In genomic region chr9:16670791-16671190, GRCh38 we compare ENCODE assay signal across 19 cellular contexts.
A peak's percentile ranks its signal among the peaks of the same experiment; 100 is the strongest.
DNase-seq lines count a peak whose midpoint lies in the region; ATAC-seq, FAIRE-seq and TF ChIP-seq lines count a peak whose summit lies in the region.
"Had no signal": no experiment of that assay in that cellular context is flagged by ENCODE, and none has a peak within 500 bp of the region (broad histone marks: within the 10 kb centered on the region; RNA-seq: fewer than 3 reads in every experiment).

No MANE protein-coding gene starts in this region.

- no peaks in the 10 kb centered on the region for H3K23me2 ChIP-seq in H1 (ENCODE audit: low read depth, low read length)

- H4K8ac ChIP-seq in H1 (ENCODE audit: extremely low read depth, insufficient read depth, low read length) (no peak overlapping the region), mesendoderm (ENCODE audit: low read depth, low read length) (no peak overlapping the region)

- H3K14ac ChIP-seq in H1 (ENCODE audit: insufficient read length), result no peak overlapping the region

- H3K36me3 ChIP-seq in ACC112 (ENCODE audit: insufficient read depth, low read length), result no peaks in the 10 kb centered on the region
- no peaks in the 10 kb centered on the region for H3K36me3 ChIP-seq in H1 (ENCODE audit: control insufficient read depth in 2 of 4, insufficient read depth in 4 of 4, low read length in 3 of 4)
- no peaks in the 10 kb centered on the region for H3K36me3 ChIP-seq in mesendoderm (ENCODE audit: control insufficient read depth, insufficient read depth, low read length)
- H3K36me3 ChIP-seq: BE2C had no signal

- no peak overlapping the region for H2BK15ac ChIP-seq in H1 (ENCODE audit: low read length)
- no peak overlapping the region for H2BK15ac ChIP-seq in mesendoderm (replicated peaks; ENCODE audit: low read depth)

- H3K4me3 ChIP-seq in ACC112 (ENCODE audit: low read depth, low read length), result 0 out of 2 replicates have a peak overlapping the region, but pooled peaks have one; percentile 0
- H3K4me3 ChIP-seq in H1 (ENCODE audit: extremely low read depth in 1 of 4, insufficient read depth in 2 of 4, low read depth in 3 of 4, low read length in 4 of 4), result no peak overlapping the region
- no peak overlapping the region for H3K4me3 ChIP-seq in mesendoderm (ENCODE audit: low read length)
- H3K4me3 ChIP-seq: K562 had no signal

- H3K4me1 ChIP-seq in ACC112 (ENCODE audit: control insufficient read depth, insufficient read depth, low read length, unreplicated experiment) (peaks cover 28% of the 10 kb centered on the region), H1 (replicated peaks in 1 of 4; ENCODE audit: control insufficient read depth in 3 of 4, insufficient read depth in 4 of 4, low read length in 3 of 4) (peaks cover 0 to 4% (median 0%) of the 10 kb centered on the region in 4 experiments; a peak in 1 of 7 replicates), mesendoderm (ENCODE audit: control insufficient read depth, low read depth, low read length) (peaks cover 3% of the 10 kb centered on the region)
- H3K4me1 ChIP-seq: BE2C had no signal

- DNase-seq in HFFc6 (no peak), H1 (ENCODE audit: low read depth in 1 of 2, low spot score in 2 of 2) (no peak), mesendoderm (peak; percentile 34), SIG-M5 (lab: John Stamatoyannopoulos, UW) (no peak), D721Med (ENCODE audit: insufficient read length, low spot score) (no peak)
- DNase-seq: 8988T; BE2C; CD4-positive, alpha-beta memory T cell; NCI-H2081; NCI-H510A; NCI-H774; OCI-M1 had no signal

- no peaks in the 10 kb centered on the region for H3K9me3 Mint-ChIP-seq in HFFc6

- POLR2A ChIA-PET in H1 (lab: Charles Lee; ENCODE audit: partially characterized antibody), result no interaction called here

- H3K79me2 ChIP-seq in ACC112 (ENCODE audit: control insufficient read depth, insufficient read depth, low read length, unreplicated experiment) (peaks cover 73% of the 10 kb centered on the region), H1 (ENCODE audit: control insufficient read depth in 1 of 2, insufficient read depth in 2 of 2, low read length in 2 of 2) (peaks cover 0 to 13% of the 10 kb centered on the region in 2 experiments; a peak in 2 of 4 replicates), mesendoderm (ENCODE audit: control insufficient read depth, insufficient read depth, low read length) (no peaks in the 10 kb centered on the region)

- H3K27ac ChIP-seq in ACC112 (ENCODE audit: low read depth, low read length), result peak overlapping the region; percentile 70
- H3K27ac ChIP-seq in H1 (ENCODE audit: low read depth, low read length), result no peak overlapping the region
- H3K27ac ChIP-seq in mesendoderm (ENCODE audit: low read depth, low read length), result no peak overlapping the region
- H3K27ac ChIP-seq: RWPE1 had no signal

- H3K56ac ChIP-seq in H1 (replicated peaks; ENCODE audit: insufficient read length, low read depth, low read length) (no peak overlapping the region), mesendoderm (ENCODE audit: low read length) (no peak overlapping the region)

- H3K4me2 ChIP-seq in H1 (ENCODE audit: insufficient read depth in 1 of 2, low read depth in 2 of 2, low read length in 2 of 2) (no peak overlapping the region), mesendoderm (ENCODE audit: low read length) (no peak overlapping the region)

- H3K79me1 ChIP-seq in H1 (ENCODE audit: low read depth, low read length) (no peaks in the 10 kb centered on the region), mesendoderm (ENCODE audit: low read length) (no peaks in the 10 kb centered on the region)

- H2AFZ ChIP-seq in ACC112 (ENCODE audit: low read length, unreplicated experiment), result no peak overlapping the region
- no peak overlapping the region for H2AFZ ChIP-seq in H1 (ENCODE audit: low read length)

- no peak overlapping the region for H2AK5ac ChIP-seq in H1 (ENCODE audit: low read depth, low read length)
- H2AK5ac ChIP-seq in mesendoderm (ENCODE audit: low read length), result no peak overlapping the region

- H2BK120ac ChIP-seq in H1 (replicated peaks; ENCODE audit: low read depth, low read length) (no peak overlapping the region), mesendoderm (ENCODE audit: low read depth, low read length) (no peak overlapping the region)

- ATAC-seq in HG03571 (IDR thresholded peaks at IDR 0.05; ENCODE audit: unreplicated experiment) (no peak), HG02623 (IDR thresholded peaks at IDR 0.05; ENCODE audit: unreplicated experiment) (no peak)
- ATAC-seq: K562 had no signal

- 85% methylated on average over 6 of the region's 6 CpGs; no CpG with 5 or more reads in 1 of the 2 experiments for WGBS in H1 (ENCODE audit: extremely low coverage in 1 of 2, insufficient coverage in 1 of 2, insufficient read length in 1 of 2, insufficient replicate concordance in 2 of 2, low coverage in 1 of 2, low lambda C conversion rate in 2 of 2, missing lambda C conversion rate in 1 of 2), 2 experiments
- no CpG with 5 or more reads among the region's 6 CpGs for WGBS in mesendoderm (ENCODE audit: extremely low coverage, insufficient coverage, low lambda C conversion rate)

- no peak overlapping the region for H2BK20ac ChIP-seq in H1 (ENCODE audit: low read length)

- H3K27me3 Mint-ChIP-seq in HFFc6 (ENCODE audit: insufficient read depth), result no peaks in the 10 kb centered on the region; the same call in 1 of the 2 replicates
- H3K27me3 Mint-ChIP-seq: CD4-positive, alpha-beta memory T cell had no signal

- FAIRE-seq in H1 (lab: Jason Lieb, UNC), result no peak
- no peak for FAIRE-seq in D721Med (lab: Jason Lieb, UNC)
- FAIRE-seq: GM12891, GM18507, K562 had no signal

- H3K9me3 ChIP-seq in H1 (ENCODE audit: insufficient read depth in 2 of 2, low read depth in 1 of 2, low read length in 1 of 2), result no peaks in the 10 kb centered on the region
- H3K9me3 ChIP-seq: BE2C had no signal

- no peak overlapping the region for H3K4me3 Mint-ChIP-seq in HFFc6
- H3K4me3 Mint-ChIP-seq: CD4-positive, alpha-beta memory T cell had no signal

- no peak for TF ChIP-seq POLR2A in H1 (IDR thresholded peaks at IDR 0.05; ENCODE audit: control extremely low read depth in 1 of 2, low read depth in 2 of 2, low read length in 2 of 2)

- peaks cover 54% of the 10 kb centered on the region for H3K4me1 Mint-ChIP-seq in HFFc6 (ENCODE audit: low read depth)
- H3K4me1 Mint-ChIP-seq: CD4-positive, alpha-beta memory T cell had no signal

- H4K5ac ChIP-seq in H1 (ENCODE audit: insufficient read length, low read depth, low read length), result no peak overlapping the region
- no peak overlapping the region for H4K5ac ChIP-seq in mesendoderm (ENCODE audit: low read length)

- H2BK12ac ChIP-seq in H1 (ENCODE audit: low read depth, low read length), result no peak overlapping the region

- CTCF ChIA-PET in H1 (lab: Charles Lee; ENCODE audit: partially characterized antibody), result interaction anchor here (0.6 to 1.4 kb wide), 2 partner anchors 19 to 48 kb away, joined by 3 read pairs; no protein-coding TSS in a partner anchor

- TF ChIP-seq CTCF in HFFc6 (IDR thresholded peaks at IDR 0.05) (no peak), H1 (IDR thresholded peaks at IDR 0.05; ENCODE audit: control extremely low read depth in 1 of 3, insufficient read depth in 1 of 3, low read depth in 1 of 3, low read length in 3 of 3) (no peak), D721Med (IDR thresholded peaks at IDR 0.05; ENCODE audit: insufficient read depth, missing control alignments) (no peak)

- peak overlapping the region; percentile 86 for H3K27ac Mint-ChIP-seq in HFFc6

- TF ChIP-seq EP300 in H1 (IDR thresholded peaks at IDR 0.05; ENCODE audit: borderline replicate concordance in 1 of 2, low read depth in 2 of 2, low read length in 2 of 2), result no peak

- H3K36me3 Mint-ChIP-seq in HFFc6 (ENCODE audit: low read depth), result 0 out of 2 replicates have a peak, but pooled peaks cover 11% of the 10 kb centered on the region
- H3K36me3 Mint-ChIP-seq: CD4-positive, alpha-beta memory T cell had no signal

- H3K23ac ChIP-seq in H1 (ENCODE audit: insufficient read length) (no peak overlapping the region), mesendoderm (ENCODE audit: low read length) (no peak overlapping the region)

- no peaks in the 10 kb centered on the region for H4K20me1 ChIP-seq in H1 (replicated peaks in 1 of 2; ENCODE audit: control insufficient read depth in 1 of 2, insufficient read depth in 2 of 2, low read length in 2 of 2)

- TF ChIP-seq RAD21 in H1 (IDR thresholded peaks at IDR 0.05 in 1 of 2, conservative IDR thresholded peaks at IDR 0.05 in 1 of 2; ENCODE audit: low read depth in 2 of 2, low read length in 2 of 2), result no peak

- H3K9ac ChIP-seq in H1 (replicated peaks in 1 of 4; ENCODE audit: extremely low read depth in 1 of 4, low read depth in 3 of 4, low read length in 3 of 4) (no peak overlapping the region), mesendoderm (ENCODE audit: low read length) (no peak overlapping the region)

- no peak overlapping the region for H4K91ac ChIP-seq in H1 (replicated peaks; ENCODE audit: insufficient read length, low read length)

- H2BK5ac ChIP-seq in H1 (ENCODE audit: low read depth, low read length), result no peak overlapping the region
- H2BK5ac ChIP-seq in mesendoderm (ENCODE audit: low read length), result no peak overlapping the region

- H3K4ac ChIP-seq in H1 (replicated peaks; ENCODE audit: insufficient read length, low read depth, low read length) (no peak overlapping the region), mesendoderm (ENCODE audit: low read depth, low read length) (no peak overlapping the region)

- H3K27me3 ChIP-seq in ACC112 (ENCODE audit: insufficient read depth, low read length) (no peaks in the 10 kb centered on the region), H1 (replicated peaks in 1 of 4; ENCODE audit: control insufficient read depth in 3 of 4, extremely low read depth in 1 of 4, insufficient read depth in 3 of 4, low read length in 3 of 4) (no peaks in the 10 kb centered on the region), mesendoderm (ENCODE audit: insufficient read depth, low read length, poor library complexity) (no peaks in the 10 kb centered on the region)
- H3K27me3 ChIP-seq: BE2C had no signal

- H3K18ac ChIP-seq in H1 (ENCODE audit: extremely low read depth, low read length) (no peak overlapping the region), mesendoderm (ENCODE audit: low read length) (no peak overlapping the region)

TF ChIP-seq in H1, 55 proteins besides CTCF, POLR2A, EP300 and RAD21:
- TF ChIP-seq E2F6 (IDR thresholded peaks at IDR 0.05) (0 out of 2 replicates have a peak, but pooled peaks have one; percentile 25), CEBPB (IDR thresholded peaks at IDR 0.05; ENCODE audit: low read depth, low read length) (no peak)
